ENCODE assay signal across 30 cellular contexts in genomic region chr5:81488862-81489261, GRCh38.
DNase-seq lines count a peak whose midpoint lies in the region; ATAC-seq, FAIRE-seq and TF ChIP-seq lines count a peak whose summit lies in the region.
"Had no signal": no experiment of that assay in that cellular context is flagged by ENCODE, and none has a peak within 500 bp of the region (broad histone marks: within the 10 kb centered on the region; RNA-seq: fewer than 3 reads in every experiment).

No MANE protein-coding gene starts in this region.

- 96% methylated on average over 2 of the region's 2 CpGs for WGBS in GM12878 (ENCODE audit: insufficient coverage, insufficient replicate concordance, low lambda C conversion rate, missing lambda C conversion rate)
- 100% methylated on average over 2 of the region's 2 CpGs for WGBS in K562 (ENCODE audit: insufficient coverage, low coverage, missing lambda C conversion rate)

- intact Hi-C loops in GM12878 (cut with micrococcal nuclease; ENCODE audit: unreplicated experiment) (no loop called here), K562 (cut with micrococcal nuclease) (no loop called here), upper lobe of right lung (cut with DNase I) (no loop called here)

- H3K36me3 ChIP-seq in GM12878 (ENCODE audit: control insufficient read depth in 2 of 2, insufficient read depth in 2 of 2, low read length in 1 of 2) (no peaks in the 10 kb centered on the region), K562 (ENCODE audit: control insufficient read depth, insufficient read depth, low read length) (no peaks in the 10 kb centered on the region), upper lobe of right lung (no peaks in the 10 kb centered on the region)
- H3K36me3 ChIP-seq: BE2C had no signal

- TF ChIP-seq RAD21 in GM12878 (IDR thresholded peaks at IDR 0.05; ENCODE audit: insufficient read depth, low read depth, low read length) (no peak), K562 (CRISPR knock-in tag; conservative IDR thresholded peaks at IDR 0.05 in 1 of 2, IDR thresholded peaks at IDR 0.05 in 1 of 2) (no peak)

- SMC1A ChIA-PET in GM12878 (lab: Charles Lee; ENCODE audit: uncharacterized antibody, unreplicated experiment), result interaction anchor here (0.6 to 0.9 kb wide), 2 partner anchors 18 to 789 kb away, joined by 3 read pairs; no protein-coding TSS in a partner anchor

- H3K9me1 ChIP-seq in K562 (ENCODE audit: control insufficient read depth, insufficient read depth, low read length), result no peaks in the 10 kb centered on the region

- BruUV-seq in GM12878 (replicated peaks; lab: Mats Ljungman, UMichigan) (no TSS peak), K562 (replicated peaks; lab: Mats Ljungman, UMichigan) (no TSS peak)

- in situ Hi-C loops in GM12878 (cut with MboI), result no loop called here
- in situ Hi-C loops in K562 (cut with MboI), result no loop called here

- ATAC-seq in GM12878 (no peak), K562 (no peak), upper lobe of right lung (no peak)
- ATAC-seq: A549; CD8-positive, alpha-beta T cell had no signal

- H3K79me2 ChIP-seq in GM12878 (ENCODE audit: control insufficient read depth, insufficient read depth, low read length) (no peaks in the 10 kb centered on the region), K562 (ENCODE audit: control insufficient read depth, insufficient read depth, low read length) (no peaks in the 10 kb centered on the region)

- TF ChIP-seq EP300 in GM12878 (IDR thresholded peaks at IDR 0.05; ENCODE audit: borderline replicate concordance in 1 of 2, control insufficient read depth in 1 of 2, low read depth in 2 of 2, low read length in 2 of 2) (no peak), K562 (IDR thresholded peaks at IDR 0.05; ENCODE audit: low read length) (no peak)

- FAIRE-seq in GM12878 (lab: Jason Lieb, UNC) (no peak), K562 (lab: Jason Lieb, UNC) (no peak)
- FAIRE-seq: A549, D721Med had no signal

- no peak overlapping the region for H2AFZ ChIP-seq in GM12878 (ENCODE audit: control insufficient read depth, low read depth, low read length)
- H2AFZ ChIP-seq in K562 (ENCODE audit: low read depth, low read length), result no peak overlapping the region

- TF ChIP-seq CTCF in GM12878 (IDR thresholded peaks at IDR 0.05 in 2 of 3, conservative IDR thresholded peaks at IDR 0.05 in 1 of 3; ENCODE audit: control insufficient read depth in 2 of 3, extremely low read depth in 1 of 3, insufficient read depth in 1 of 3, low read depth in 3 of 3, low read length in 3 of 3) (no peak), K562 (IDR thresholded peaks at IDR 0.05 in 2 of 3, conservative IDR thresholded peaks at IDR 0.05 in 1 of 3; ENCODE audit: insufficient read depth in 2 of 3, low read depth in 1 of 3, low read length in 3 of 3) (no peak), upper lobe of right lung (IDR thresholded peaks at IDR 0.05) (no peak)

- no peak overlapping the region for H3K4me3 ChIP-seq in GM12878
- no peak overlapping the region for H3K4me3 ChIP-seq in K562
- H3K4me3 ChIP-seq in upper lobe of right lung, result no peak overlapping the region
- H3K4me3 ChIP-seq: A549; BLaER1; BLaER1 treated with 17β-estradiol and CSF1 and Interleukin-3, amounts not matched to agents 10 nM and 100 nM had no signal

- no peak for TF ChIP-seq POLR2A in GM12878 (IDR thresholded peaks at IDR 0.05; ENCODE audit: low read depth, low read length)
- TF ChIP-seq POLR2A in K562 (conservative IDR thresholded peaks at IDR 0.05), result no peak

- no peak for DNase-seq in GM12878 (ENCODE audit: low read depth, low spot score)
- DNase-seq in K562 (ENCODE audit: extremely low read depth in 1 of 4, low spot score in 3 of 4), result no peak
- no peak for DNase-seq in upper lobe of right lung
- DNase-seq in SK-N-DZ (ENCODE audit: low spot score), result no peak
- DNase-seq: 8988T; ACHN; AML-193; BE2C; C1 segment of cervical spinal cord; Caco-2; Calu3; CD4-positive, alpha-beta memory T cell; CD4-positive, alpha-beta T cell; CD4-positive, CD25-positive, alpha-beta regulatory T cell; CD8-positive, alpha-beta memory T cell; CD8-positive, alpha-beta T cell; COR-L47; DMS 273 treated with DMSO at 0.1 percent for 48 hours; DMS153; DMS53; DMS79; DMS79 treated with DMSO at 0.1 percent for 48 hours; DND-41; EL had no signal

- H3K9me3 ChIP-seq in GM12878 (replicated peaks; ENCODE audit: control insufficient read depth, insufficient read depth, low read length), result no peaks in the 10 kb centered on the region
- H3K9me3 ChIP-seq in K562 (replicated peaks; ENCODE audit: control insufficient read depth, insufficient read depth, low read depth, low read length), result no peaks in the 10 kb centered on the region
- no peaks in the 10 kb centered on the region for H3K9me3 ChIP-seq in upper lobe of right lung
- H3K9me3 ChIP-seq: A549; BE2C; BLaER1; BLaER1 treated with 17β-estradiol and CSF1 and Interleukin-3, amounts not matched to agents 10 nM and 100 nM; Caco-2 had no signal

- CTCF ChIA-PET in GM12878 (lab: Yijun Ruan, JAX) (interaction anchor here (1.0 kb wide), 1 partner anchor 15 kb away, joined by 3 read pairs; no protein-coding TSS in a partner anchor), K562 (lab: Yijun Ruan, JAX; ENCODE audit: low intra/inter-chr PET ratio) (no interaction called here)

- H3K4me1 ChIP-seq in GM12878 (ENCODE audit: control insufficient read depth, insufficient read depth, low read length) (no peaks in the 10 kb centered on the region), K562 (replicated peaks in 1 of 2; ENCODE audit: control insufficient read depth in 2 of 2, insufficient read depth in 2 of 2, low read length in 2 of 2) (no peaks in the 10 kb centered on the region), upper lobe of right lung (no peaks in the 10 kb centered on the region)
- H3K4me1 ChIP-seq: A549; BE2C; BLaER1; BLaER1 treated with 17β-estradiol and CSF1 and Interleukin-3, amounts not matched to agents 10 nM and 100 nM; Caco-2 had no signal

- H3K9ac ChIP-seq in GM12878 (ENCODE audit: control insufficient read depth, insufficient read depth, low read length), result no peak overlapping the region
- H3K9ac ChIP-seq in K562 (ENCODE audit: insufficient read depth in 1 of 2, low read depth in 2 of 2, low read length in 2 of 2), result no peak overlapping the region
- H3K9ac ChIP-seq: BLaER1; BLaER1 treated with 17β-estradiol and CSF1 and Interleukin-3, amounts not matched to agents 10 nM and 100 nM had no signal

- H3K27me3 ChIP-seq in GM12878 (replicated peaks in 1 of 2; ENCODE audit: control insufficient read depth in 2 of 2, insufficient read depth in 2 of 2, low read length in 1 of 2) (no peaks in the 10 kb centered on the region), K562 (ENCODE audit: control insufficient read depth in 2 of 2, insufficient read depth in 2 of 2, low read length in 2 of 2) (no peaks in the 10 kb centered on the region), upper lobe of right lung (no peaks in the 10 kb centered on the region)
- H3K27me3 ChIP-seq: BE2C; BLaER1; BLaER1 treated with 17β-estradiol and CSF1 and Interleukin-3, amounts not matched to agents 10 nM and 100 nM had no signal

- H3K27ac ChIP-seq in GM12878 (ENCODE audit: control insufficient read depth, insufficient read depth) (no peak overlapping the region), K562 (ENCODE audit: extremely low read depth, low read depth, low read length) (no peak overlapping the region), upper lobe of right lung (no peak overlapping the region)
- H3K27ac ChIP-seq: 22Rv1; A549; BLaER1; BLaER1 treated with 17β-estradiol and CSF1 and Interleukin-3, amounts not matched to agents 10 nM and 100 nM; C4-2B had no signal

- H3K4me2 ChIP-seq in GM12878 (ENCODE audit: control insufficient read depth, insufficient read depth) (no peak overlapping the region), K562 (ENCODE audit: insufficient read depth, low read length) (no peak overlapping the region)
- H3K4me2 ChIP-seq: A549; BLaER1; BLaER1 treated with 17β-estradiol and CSF1 and Interleukin-3, amounts not matched to agents 10 nM and 100 nM had no signal

- H4K20me1 ChIP-seq in GM12878 (ENCODE audit: control insufficient read depth, insufficient read depth) (no peaks in the 10 kb centered on the region), K562 (replicated peaks; ENCODE audit: control insufficient read depth, insufficient read depth, low read length) (no peaks in the 10 kb centered on the region)

- RAD21 ChIA-PET in GM12878 (lab: Charles Lee; ENCODE audit: unreplicated experiment), result no interaction called here

- POLR2A ChIA-PET in GM12878 (lab: Charles Lee) (no interaction called here), K562 (lab: Yijun Ruan, JAX) (no interaction called here)

TF ChIP-seq in GM12878, 131 proteins besides CTCF, POLR2A, EP300 and RAD21 (continues in another document):
- TF ChIP-seq BRCA1 (IDR thresholded peaks at IDR 0.05; ENCODE audit: low read depth, low read length) (no peak), MEF2A (IDR thresholded peaks at IDR 0.05; ENCODE audit: insufficient read depth, low read depth, low read length) (no peak), MAX (IDR thresholded peaks at IDR 0.05; ENCODE audit: low read depth, low read length) (no peak), CREB1 (IDR thresholded peaks at IDR 0.05; ENCODE audit: low read depth) (no peak)

Comparison
In these comparisons a context has a peak if more than half of its experiments do, and no peak if none do; other contexts are left out.
1. Of the 99 proteins assayed by ChIP-seq in both K562 and GM12878: peak only in K562: none; only in GM12878: none; in both: ZBTB40; in neither: 98.